ENCODE assay signal across 15 cellular contexts in genomic region chr22:18095101-18095805, GRCh38. TPM values are rescaled to one million over a fixed set of nuclear protein-coding genes. Genes with fewer than 3 reads are reported as not detected.
DNase-seq lines count a peak whose midpoint lies in the region; ATAC-seq and TF ChIP-seq lines count a peak whose summit lies in the region.
"Had no signal": no experiment of that assay in that cellular context is flagged by ENCODE, and none has a peak within 500 bp of the region (broad histone marks: within the 10 kb centered on the region; RNA-seq: fewer than 3 reads in every experiment).

No MANE protein-coding gene starts in this region.

- ATAC-seq in stimulated activated naive CD8-positive, alpha-beta T cell treated with anti-CD3 and anti-CD28 coated beads, Interleukin-15, Interleukin-2, amounts not matched to agents 100 U/mL and 50 U/mL, for 24 hours: peak; percentile 58
- no peak for ATAC-seq in stimulated activated naive CD8-positive, alpha-beta T cell treated with anti-CD3 and anti-CD28 coated beads, Interleukin-15, amount 100 ng/mL, for 72 hours
- ATAC-seq in mucosa of descending colon (peak; percentile 21), HG02938 (IDR thresholded peaks at IDR 0.05; ENCODE audit: unreplicated experiment) (no peak), GM21367 (IDR thresholded peaks at IDR 0.05; ENCODE audit: unreplicated experiment) (no peak)
- ATAC-seq: activated CD4-positive, CD25-positive, alpha-beta regulatory T cell treated with anti-CD3 and anti-CD28 coated beads, Interleukin-2, amount 50 U/mL, for 24 hours had no signal

- H3K27ac Mint-ChIP-seq in stimulated activated naive CD8-positive, alpha-beta T cell treated with anti-CD3 and anti-CD28 coated beads, Interleukin-15, amount 100 ng/mL, for 72 hours: peak overlapping the region in 1 of 2 donors; percentile 89
- H3K27ac Mint-ChIP-seq: memory B cell; T-helper 1 cell treated with Interleukin-12 subunit alpha and Interleukin-12 subunit beta and Interleukin-4 antibody, amounts not matched to agents 30 μg/mL and 1 μg/mL, for 36 hours had no signal

- no peak for TF ChIP-seq CTCF in mucosa of descending colon (IDR thresholded peaks at IDR 0.05)

- no peaks in the 10 kb centered on the region for H3K9me3 ChIP-seq in mucosa of descending colon
- H3K9me3 ChIP-seq: neutrophil, testis had no signal

- DNase-seq in stimulated activated naive CD8-positive, alpha-beta T cell treated with anti-CD3 and anti-CD28 coated beads, Interleukin-15, Interleukin-2, amounts not matched to agents 100 U/mL and 50 U/mL, for 24 hours: no peak
- no peak for DNase-seq in stimulated activated naive CD8-positive, alpha-beta T cell treated with anti-CD3 and anti-CD28 coated beads, Interleukin-15, amount 100 ng/mL, for 72 hours
- DNase-seq in anterior cingulate cortex (lab: John Stamatoyannopoulos, UW): peak in 31 of 58 donors; percentile 10 to 72 (median 25)
- no peak for DNase-seq in mucosa of descending colon
- DNase-seq in NCI-H1417 (lab: John Stamatoyannopoulos, UW): no peak
- DNase-seq: effector CD4-positive, alpha-beta T cell; NCI-H2029 treated with DMSO at 0.1 percent for 48 hours; testis had no signal

- intact Hi-C loops in mucosa of descending colon (cut with DNase I, micrococcal nuclease): no loop called here

- no peaks in the 10 kb centered on the region for H3K27me3 Mint-ChIP-seq in stimulated activated naive CD8-positive, alpha-beta T cell treated with anti-CD3 and anti-CD28 coated beads, Interleukin-15, amount 100 ng/mL, for 72 hours
- H3K27me3 Mint-ChIP-seq: memory B cell had no signal

- H3K9me3 Mint-ChIP-seq in stimulated activated naive CD8-positive, alpha-beta T cell treated with anti-CD3 and anti-CD28 coated beads, Interleukin-15, amount 100 ng/mL, for 72 hours: no peaks in the 10 kb centered on the region
- H3K9me3 Mint-ChIP-seq: T-helper 1 cell treated with Interleukin-12 subunit alpha and Interleukin-12 subunit beta and Interleukin-4 antibody, amounts not matched to agents 30 μg/mL and 1 μg/mL, for 36 hours had no signal

- H3K4me1 ChIP-seq in mucosa of descending colon (ENCODE audit: low read depth): peaks cover 16% of the 10 kb centered on the region

- H3K4me3 Mint-ChIP-seq in stimulated activated naive CD8-positive, alpha-beta T cell treated with anti-CD3 and anti-CD28 coated beads, Interleukin-15, amount 100 ng/mL, for 72 hours: no peak overlapping the region
- H3K4me3 Mint-ChIP-seq: memory B cell; T-helper 1 cell treated with Interleukin-12 subunit alpha and Interleukin-12 subunit beta and Interleukin-4 antibody, amounts not matched to agents 30 μg/mL and 1 μg/mL, for 36 hours had no signal

- H3K36me3 ChIP-seq in mucosa of descending colon (ENCODE audit: low read depth): no peaks in the 10 kb centered on the region

- peaks cover 35% of the 10 kb centered on the region for H3K4me1 Mint-ChIP-seq in stimulated activated naive CD8-positive, alpha-beta T cell treated with anti-CD3 and anti-CD28 coated beads, Interleukin-15, amount 100 ng/mL, for 72 hours

- H3K4me3 ChIP-seq in mucosa of descending colon: no peak overlapping the region
- H3K4me3 ChIP-seq: BLaER1 treated with 17β-estradiol and CSF1 and Interleukin-3, amounts not matched to agents 10 nM and 100 nM; testis had no signal

RNA-seq across cellular contexts. Expression of gene TUBA8, which starts 15.4 kb away (rescaled TPM):
- 1 to 10 TPM; 2.7 to 4.7 (median 3.3) TPM for total RNA-seq in mucosa of descending colon

RNA-seq across cellular contexts. Expression of gene PEX26, which starts 17.5 kb away (rescaled TPM):
- 100 to 1,000 TPM; 113 to 241 (median 123) TPM for total RNA-seq in mucosa of descending colon

RNA-seq across cellular contexts. Expression of gene USP18, which starts 54.7 kb away (rescaled TPM):
- total RNA-seq in mucosa of descending colon: 1 to 10 TPM; 3.1 to 6.3 (median 3.3) TPM

Comparison
In these comparisons a context has a peak if more than half of its experiments do, and no peak if none do; other contexts are left out.
1. ATAC-seq: peak in stimulated activated naive CD8-positive, alpha-beta T cell treated with anti-CD3 and anti-CD28 coated beads, Interleukin-15, Interleukin-2, amounts not matched to agents 100 U/mL and 50 U/mL, for 24 hours (single experiment) and mucosa of descending colon (single experiment); none in stimulated activated naive CD8-positive, alpha-beta T cell treated with anti-CD3 and anti-CD28 coated beads, Interleukin-15, amount 100 ng/mL, for 72 hours (single experiment), HG02938 (single experiment) and GM21367 (single experiment).
2. DNase-seq: peak in anterior cingulate cortex (31 of 58); none in stimulated activated naive CD8-positive, alpha-beta T cell treated with anti-CD3 and anti-CD28 coated beads, Interleukin-15, Interleukin-2, amounts not matched to agents 100 U/mL and 50 U/mL, for 24 hours (single experiment), stimulated activated naive CD8-positive, alpha-beta T cell treated with anti-CD3 and anti-CD28 coated beads, Interleukin-15, amount 100 ng/mL, for 72 hours (0 of 2), mucosa of descending colon (0 of 3) and NCI-H1417 (0 of 3).